Comparison of ENCODE assay signal across 22 cellular contexts in the genomic region with DNA sequence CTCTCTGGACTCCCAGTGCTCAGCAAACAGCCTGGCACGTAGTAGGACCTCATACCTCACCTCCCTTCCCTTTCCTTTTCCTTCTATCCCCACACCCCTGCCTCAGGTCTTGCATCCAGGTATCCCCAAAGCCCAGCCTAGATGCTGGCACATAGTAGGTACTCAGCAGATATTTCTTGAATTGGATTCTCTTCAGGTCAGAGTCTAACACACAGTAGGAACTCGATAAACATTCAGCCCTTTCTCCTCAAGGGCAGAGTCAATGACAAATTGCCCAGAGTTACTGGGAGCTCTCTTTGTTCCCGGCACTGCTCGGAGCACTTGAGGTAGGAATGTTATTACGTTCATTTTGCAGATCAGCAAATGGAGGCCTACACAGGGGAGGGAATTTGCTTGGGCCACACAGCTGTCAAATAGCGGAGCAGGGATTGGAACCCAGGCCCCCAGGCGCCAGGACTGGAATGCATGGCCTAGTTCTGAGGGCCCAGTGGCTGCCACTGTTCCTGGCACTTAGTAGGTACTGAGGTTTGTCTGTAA. TPM values are rescaled to one million over a fixed set of nuclear protein-coding genes. Genes with fewer than 3 reads are reported as not detected.
A peak's percentile ranks its signal among the peaks of the same experiment; 100 is the strongest.
DNase-seq lines count a peak whose midpoint lies in the region; ATAC-seq, FAIRE-seq and TF ChIP-seq lines count a peak whose summit lies in the region.
"Had no signal": no experiment of that assay in that cellular context is flagged by ENCODE, and none has a peak within 500 bp of the region (broad histone marks: within the 10 kb centered on the region; RNA-seq: fewer than 3 reads in every experiment).

No MANE protein-coding gene starts in this region.

- DNase-seq in NCI-H2171 treated with DMSO at 0.1 percent for 48 hours (lab: John Stamatoyannopoulos, UW) (peak; percentile 51), NCI-H2171 (lab: John Stamatoyannopoulos, UW) (no peak), K562 (ENCODE audit: extremely low read depth in 1 of 4, low spot score in 3 of 4) (no peak), nephron progenitor cell (no peak), foreskin fibroblast (no peak), HuH-7.5 (ENCODE audit: low spot score) (no peak)
- DNase-seq in CD8-positive, alpha-beta memory T cell, result no peak
- DNase-seq: activated CD4-positive, CD25-positive, alpha-beta regulatory T cell treated with anti-CD3 and anti-CD28 coated beads, Interleukin-2, amount 50 U/mL, for 72 hours; activated CD8-positive, alpha-beta memory T cell treated with anti-CD3 and anti-CD28 coated beads for 24 hours; activated naive CD8-positive, alpha-beta T cell treated with anti-CD3 and anti-CD28 coated beads, Interleukin-2, amount 10 ng/mL, durations not matched to agents 7 days and 5 days; activated T-cell treated with anti-CD3 and anti-CD28 coated beads, Interleukin-2, amount 50 U/mL, for 1 hour; DND-41; Kasumi-1; left ventricle myocardium inferior; NCI-H1694; NCI-H524 treated with DMSO at 0.1 percent for 48 hours had no signal

- peak overlapping the region in 1 of 2 experiments; percentile 2; a peak in 1 of 4 replicates for H3K9ac ChIP-seq in K562 (ENCODE audit: insufficient read depth in 1 of 2, low read depth in 2 of 2, low read length in 2 of 2)

- ATAC-seq in K562 (no peak), GM21786 (IDR thresholded peaks at IDR 0.05; ENCODE audit: unreplicated experiment) (no peak)

- no peaks in the 10 kb centered on the region for H3K27me3 ChIP-seq in CD8-positive, alpha-beta memory T cell (ENCODE audit: insufficient read depth, low read length, poor library complexity, severe bottlenecking)
- H3K27me3 ChIP-seq in K562 (ENCODE audit: control insufficient read depth in 2 of 2, insufficient read depth in 2 of 2, low read length in 2 of 2), result no peaks in the 10 kb centered on the region

- H3K27ac ChIP-seq in CD8-positive, alpha-beta memory T cell (ENCODE audit: low read depth, low read length), result no peak overlapping the region
- H3K27ac ChIP-seq in K562 (ENCODE audit: extremely low read depth, low read depth, low read length), result no peak overlapping the region
- H3K27ac ChIP-seq: 22Rv1, left ventricle myocardium inferior, skin epidermis had no signal

- TF ChIP-seq RAD21 in K562 (CRISPR knock-in tag; conservative IDR thresholded peaks at IDR 0.05 in 1 of 2, IDR thresholded peaks at IDR 0.05 in 1 of 2), result no peak

- WGBS in K562 (ENCODE audit: insufficient coverage, low coverage, missing lambda C conversion rate), result 88% methylated on average over 7 of the region's 7 CpGs

- H4K20me1 ChIP-seq in K562 (replicated peaks; ENCODE audit: control insufficient read depth, insufficient read depth, low read length), result peaks cover 11% of the 10 kb centered on the region

- H3K9me1 ChIP-seq in K562 (ENCODE audit: control insufficient read depth, insufficient read depth, low read length), result no peaks in the 10 kb centered on the region

- no peaks in the 10 kb centered on the region for H3K27me3 Mint-ChIP-seq in CD8-positive, alpha-beta memory T cell
- H3K27me3 Mint-ChIP-seq in nephron progenitor cell (ENCODE audit: low read depth, poor library complexity), result no peaks in the 10 kb centered on the region
- H3K27me3 Mint-ChIP-seq: activated naive CD8-positive, alpha-beta T cell treated with anti-CD3 and anti-CD28 coated beads, Interleukin-2, amount 10 ng/mL, durations not matched to agents 7 days and 5 days had no signal

- H3K27ac Mint-ChIP-seq in CD8-positive, alpha-beta memory T cell, result peak overlapping the region; percentile 28 to 83 (median 70)
- peak overlapping the region; percentile 59 for H3K27ac Mint-ChIP-seq in nephron progenitor cell
- H3K27ac Mint-ChIP-seq: activated naive CD8-positive, alpha-beta T cell treated with anti-CD3 and anti-CD28 coated beads, Interleukin-2, amount 10 ng/mL, durations not matched to agents 7 days and 5 days had no signal

- no peaks in the 10 kb centered on the region for H3K9me3 Mint-ChIP-seq in CD8-positive, alpha-beta memory T cell
- H3K9me3 Mint-ChIP-seq in nephron progenitor cell, result no peaks in the 10 kb centered on the region

- H3K36me3 Mint-ChIP-seq in CD8-positive, alpha-beta memory T cell, result peaks cover 0 to 16% (median 3%) of the 10 kb centered on the region in 3 donors
- peaks cover 16% of the 10 kb centered on the region for H3K36me3 Mint-ChIP-seq in nephron progenitor cell (ENCODE audit: low read depth)

- peaks cover 93% of the 10 kb centered on the region for H3K79me2 ChIP-seq in K562 (ENCODE audit: control insufficient read depth, insufficient read depth, low read length)

- H2AFZ ChIP-seq in K562 (ENCODE audit: low read depth, low read length), result no peak overlapping the region

- peaks cover 50 to 81% (median 69%) of the 10 kb centered on the region in 3 donors for H3K4me1 Mint-ChIP-seq in CD8-positive, alpha-beta memory T cell
- H3K4me1 Mint-ChIP-seq in nephron progenitor cell, result peaks cover 46% of the 10 kb centered on the region

- POLR2A ChIA-PET in CD8-positive, alpha-beta memory T cell (lab: Charles Lee), result no interaction called here
- POLR2A ChIA-PET in K562 (lab: Yijun Ruan, JAX), result interaction anchor here (1.1 to 1.4 kb wide), 2 partner anchors 10 to 12 kb away, joined by 3 to 4 read pairs; no protein-coding TSS in a partner anchor

- no peak for TF ChIP-seq POLR2A in K562 (conservative IDR thresholded peaks at IDR 0.05)

- CTCF ChIA-PET in CD8-positive, alpha-beta memory T cell (lab: Charles Lee), result interaction anchor here (1.1 to 1.9 kb wide), 3 partner anchors 19 to 37 kb away, joined by 3 to 5 read pairs (median 4); no protein-coding TSS in a partner anchor
- CTCF ChIA-PET in K562 (lab: Yijun Ruan, JAX; ENCODE audit: low intra/inter-chr PET ratio), result no interaction called here

- H3K4me3 Mint-ChIP-seq in CD8-positive, alpha-beta memory T cell, result peak overlapping the region in 1 of 7 donors; percentile 52
- no peak overlapping the region for H3K4me3 Mint-ChIP-seq in nephron progenitor cell
- H3K4me3 Mint-ChIP-seq: activated naive CD8-positive, alpha-beta T cell treated with anti-CD3 and anti-CD28 coated beads, Interleukin-2, amount 10 ng/mL, durations not matched to agents 7 days and 5 days had no signal

- no peak overlapping the region for H3K4me2 ChIP-seq in K562 (ENCODE audit: insufficient read depth, low read length)

- H3K4me1 ChIP-seq in CD8-positive, alpha-beta memory T cell (ENCODE audit: insufficient read depth, low read length), result peaks cover 49% of the 10 kb centered on the region
- H3K4me1 ChIP-seq in K562 (replicated peaks in 1 of 2; ENCODE audit: control insufficient read depth in 2 of 2, insufficient read depth in 2 of 2, low read length in 2 of 2), result peaks cover 17 to 56% of the 10 kb centered on the region in 2 experiments
- H3K4me1 ChIP-seq: left ventricle myocardium inferior had no signal

- TF ChIP-seq CTCF in K562 (IDR thresholded peaks at IDR 0.05 in 2 of 3, conservative IDR thresholded peaks at IDR 0.05 in 1 of 3; ENCODE audit: insufficient read depth in 2 of 3, low read depth in 1 of 3, low read length in 3 of 3), result no peak
- no peak for TF ChIP-seq CTCF in nephron progenitor cell (IDR thresholded peaks at IDR 0.05)
- no peak for TF ChIP-seq CTCF in foreskin fibroblast (IDR thresholded peaks at IDR 0.05; ENCODE audit: low read depth, low read length)

- TF ChIP-seq EP300 in K562 (IDR thresholded peaks at IDR 0.05; ENCODE audit: low read length), result no peak

- intact Hi-C loops in K562 (cut with micrococcal nuclease), result no loop called here

- no peaks in the 10 kb centered on the region for H3K9me3 ChIP-seq in CD8-positive, alpha-beta memory T cell (ENCODE audit: low read length)
- no peaks in the 10 kb centered on the region for H3K9me3 ChIP-seq in K562 (replicated peaks; ENCODE audit: control insufficient read depth, insufficient read depth, low read depth, low read length)
- H3K9me3 ChIP-seq: left ventricle myocardium inferior had no signal

- in situ Hi-C loops in K562 (cut with MboI), result no loop called here

- H3K4me3 ChIP-seq in CD8-positive, alpha-beta memory T cell (ENCODE audit: low read length), result no peak overlapping the region
- H3K4me3 ChIP-seq in K562, result no peak overlapping the region
- no peak overlapping the region for H3K4me3 ChIP-seq in foreskin fibroblast (ENCODE audit: low read depth in 1 of 2, low read length in 2 of 2)
- H3K4me3 ChIP-seq: left ventricle myocardium inferior, skin epidermis had no signal

- H3K36me3 ChIP-seq in CD8-positive, alpha-beta memory T cell (ENCODE audit: insufficient read depth, low read length), result no peaks in the 10 kb centered on the region
- H3K36me3 ChIP-seq in K562 (ENCODE audit: control insufficient read depth, insufficient read depth, low read length), result peaks cover 52% of the 10 kb centered on the region; the same call in 2 of the 3 replicates
- H3K36me3 ChIP-seq: left ventricle myocardium inferior had no signal

- no peak for FAIRE-seq in K562 (lab: Jason Lieb, UNC)
- FAIRE-seq: GM12892, H54, TTC549 had no signal

- no TSS peak for BruUV-seq in K562 (replicated peaks; lab: Mats Ljungman, UMichigan)

TF ChIP-seq in K562, 482 proteins besides CTCF, POLR2A, EP300 and RAD21:
- TF ChIP-seq RBM25 (IDR thresholded peaks at IDR 0.05; ENCODE audit: low read depth, low read length, severe bottlenecking), result peak; percentile 15
- no peak for TF ChIP-seq KAT2B (IDR thresholded peaks at IDR 0.05; ENCODE audit: low read depth, low read length)
- TF ChIP-seq ZKSCAN1 (IDR thresholded peaks at IDR 0.05; ENCODE audit: low read depth, low read length), result peak; percentile 98
TF ChIP-seq in K562: peak in this region for 2.

RNA-seq across cellular contexts. Expression of a gene that starts 25.8 kb away (rescaled TPM):
- 10 to 100 TPM; 15.8 to 19.8 TPM for total RNA-seq in CD8-positive, alpha-beta memory T cell
- polyA plus RNA-seq in CD8-positive, alpha-beta memory T cell, result 15.4 TPM
- total RNA-seq in K562 (2011; cell fraction: chromatin; rRNA removed; ENCODE audit: low replicate concordance), result 83.7 and 101 TPM in 2 replicates
- total RNA-seq in K562 (2011; cell fraction: nucleolus; rRNA removed), result 37.2 and 38.4 TPM in 2 replicates
- total RNA-seq in K562 (2011; cell fraction: nucleoplasm; rRNA removed), result 54.0 and 63.1 TPM in 2 replicates
- total RNA-seq in K562 (2014; rRNA removed) (14.8 and 17.9 TPM in 2 replicates), K562 (2014; rRNA removed; fragmentation: Illumina TruSeq; extraction: Trizol) (9.7 and 10.6 TPM in 2 replicates), K562 (2015; rRNA removed; fragmentation: Illumina TruSeq; extraction: Trizol) (13.8 and 14.1 TPM in 2 replicates), K562 (2021) (33.2 and 36.2 TPM in 2 replicates)
- polyA plus RNA-seq in K562 (2011; rRNA removed) (11.6 and 15.4 TPM in 2 replicates), K562 (2014; fragmentation: Illumina TruSeq; extraction: Trizol) (14.8 and 16.0 TPM in 2 replicates), K562 (2014; fragmentation: Nextera tagmentation; extraction: Ambion mirVana) (1 to 10 TPM; 5.1 to 6.6 TPM), K562 (2014; rRNA removed) (13.6 and 15.9 TPM in 2 replicates)
- 9.9 and 14.8 TPM in 2 replicates for polyA plus RNA-seq in K562 (2011; cell fraction: cytosol; rRNA removed)
- polyA plus RNA-seq in K562 (2011; cell fraction: nucleus; rRNA removed), result 42.8 and 74.6 TPM in 2 replicates
- 15.9 and 17.9 TPM in 2 replicates for polyA plus RNA-seq in K562 (2012)
- 10.1 and 11.5 TPM in 2 replicates for polyA minus RNA-seq in K562 (2011; rRNA and poly(A)+ RNA removed)
- 15.5 and 25.2 TPM in 2 replicates for polyA minus RNA-seq in K562 (2011; cell fraction: cytosol; rRNA and poly(A)+ RNA removed)
- 17.2 and 19.1 TPM in 2 replicates for polyA minus RNA-seq in K562 (2011; cell fraction: nucleus; rRNA and poly(A)+ RNA removed)
